In the genomic region with DNA sequence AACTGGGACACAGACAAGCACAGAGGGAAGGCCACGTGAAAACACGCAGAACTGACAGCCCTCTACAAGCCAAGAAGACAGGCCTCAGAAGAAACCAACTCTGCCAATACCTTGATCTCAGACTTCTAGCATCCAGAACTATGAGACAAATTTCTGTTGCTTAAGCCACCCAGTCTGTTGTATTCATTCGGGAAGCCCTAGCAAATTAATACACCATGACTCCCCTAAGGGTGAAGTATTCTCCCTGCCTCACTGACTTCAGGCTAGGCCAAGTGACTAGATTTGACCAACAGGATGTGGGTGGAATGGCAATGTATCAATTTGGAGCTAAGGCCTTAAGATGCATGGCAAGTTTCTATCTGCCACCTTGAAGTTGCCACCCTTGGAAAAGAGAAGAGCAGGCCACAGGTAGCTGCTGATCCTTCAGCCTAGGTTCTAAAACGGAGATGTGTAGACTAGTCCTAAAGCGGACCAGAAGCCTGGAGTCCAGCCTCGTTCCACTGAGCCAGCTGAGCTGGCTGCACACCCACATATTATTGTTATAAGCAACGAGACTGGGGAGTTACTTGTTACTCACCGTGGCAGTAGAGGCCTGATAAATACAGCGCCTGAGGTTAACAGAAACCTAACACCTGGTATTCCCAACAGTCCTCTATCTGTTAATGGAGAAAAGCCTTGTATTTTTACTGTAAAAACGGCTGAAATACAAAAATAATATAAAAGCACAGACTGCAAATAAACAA, we compare ENCODE assay signal across 8 cellular contexts. TPM values are rescaled to one million over a fixed set of nuclear protein-coding genes. Genes with fewer than 3 reads are reported as not detected.
DNase-seq lines count a peak whose midpoint lies in the region; ATAC-seq, FAIRE-seq and TF ChIP-seq lines count a peak whose summit lies in the region.

No MANE protein-coding gene starts in this region.

- H2AK5ac ChIP-seq in neuronal stem cell (ENCODE audit: low read depth, low read length), result no peak overlapping the region

- H3K4ac ChIP-seq in neuronal stem cell (ENCODE audit: low read length), result no peak overlapping the region

- peaks cover 3% of the 10 kb centered on the region for H3K9me3 Mint-ChIP-seq in CD8-positive, alpha-beta T cell

- no peaks in the 10 kb centered on the region for H3K79me1 ChIP-seq in neuronal stem cell (ENCODE audit: low read depth, low read length)

- no peak overlapping the region for H4K91ac ChIP-seq in neuronal stem cell (ENCODE audit: low read depth, low read length, poor library complexity)

- intact Hi-C loops in endothelial cell of umbilical vein (cut with micrococcal nuclease), result no loop called here
- intact Hi-C loops in CD8-positive, alpha-beta T cell (cut with DNase I, micrococcal nuclease), result no loop called here

- ATAC-seq in CD8-positive, alpha-beta T cell, result no peak

- no peaks in the 10 kb centered on the region for H3K9me3 ChIP-seq in MM.1S (replicated peaks; ENCODE audit: insufficient read depth, low read length)
- no peaks in the 10 kb centered on the region for H3K9me3 ChIP-seq in endothelial cell of umbilical vein (replicated peaks; ENCODE audit: control insufficient read depth, insufficient read depth, low read length)
- H3K9me3 ChIP-seq in osteoblast (ENCODE audit: low read depth, low read length), result no peaks in the 10 kb centered on the region
- H3K9me3 ChIP-seq in neuronal stem cell (replicated peaks in 1 of 2; ENCODE audit: control insufficient read depth in 2 of 2, insufficient read depth in 1 of 2, low read depth in 1 of 2, low read length in 2 of 2), result peaks cover 0 to 3% of the 10 kb centered on the region in 2 donors
- no peaks in the 10 kb centered on the region for H3K9me3 ChIP-seq in CD8-positive, alpha-beta T cell (ENCODE audit: low read length)

- H3K4me1 ChIP-seq in ACC112 (ENCODE audit: control insufficient read depth, insufficient read depth, low read length, unreplicated experiment), result peaks cover 71% of the 10 kb centered on the region
- H3K4me1 ChIP-seq in MM.1S (ENCODE audit: low read length), result peaks cover 46% of the 10 kb centered on the region
- peaks cover 33% of the 10 kb centered on the region for H3K4me1 ChIP-seq in endothelial cell of umbilical vein (ENCODE audit: control insufficient read depth, extremely low read depth, insufficient read depth, low read length)
- peaks cover 78% of the 10 kb centered on the region for H3K4me1 ChIP-seq in osteoblast (ENCODE audit: insufficient read depth, low read length)
- peaks cover 7 to 11% of the 10 kb centered on the region in 2 donors for H3K4me1 ChIP-seq in neuronal stem cell (ENCODE audit: control insufficient read depth in 2 of 2, insufficient read depth in 1 of 2, low read depth in 1 of 2, low read length in 2 of 2)
- peaks cover 37% of the 10 kb centered on the region for H3K4me1 ChIP-seq in CD8-positive, alpha-beta T cell (ENCODE audit: insufficient read depth, low read length)

- H2BK15ac ChIP-seq in neuronal stem cell (ENCODE audit: low read length), result no peak overlapping the region

- no CpG with 5 or more reads among the region's 10 CpGs for WGBS in neuronal stem cell (ENCODE audit: extremely low coverage in 2 of 2, insufficient read length in 2 of 2, insufficient replicate concordance in 1 of 2), 2 donors

- H3K27ac Mint-ChIP-seq in CD8-positive, alpha-beta T cell, result no peak overlapping the region

- H3K18ac ChIP-seq in neuronal stem cell (ENCODE audit: low read length), result no peak overlapping the region

- TF ChIP-seq POLR2A in endothelial cell of umbilical vein (IDR thresholded peaks at IDR 0.05; ENCODE audit: low read depth, low read length), result no peak

- peaks cover 41% of the 10 kb centered on the region for H3K36me3 Mint-ChIP-seq in CD8-positive, alpha-beta T cell

- H3K4me2 ChIP-seq in MM.1S (ENCODE audit: low read depth, low read length) (peak overlapping the region; percentile 88), endothelial cell of umbilical vein (ENCODE audit: insufficient read depth, low read length) (peak overlapping the region; percentile 66), osteoblast (ENCODE audit: insufficient read depth, low read length) (peak overlapping the region; percentile 79), neuronal stem cell (ENCODE audit: insufficient read depth, low read length, poor library complexity, severe bottlenecking) (no peak overlapping the region)

- no peak overlapping the region for H2BK5ac ChIP-seq in neuronal stem cell (ENCODE audit: low read length)

- peak overlapping the region; percentile 69 for H3K9ac ChIP-seq in MM.1S (ENCODE audit: low read length)
- H3K9ac ChIP-seq in endothelial cell of umbilical vein (replicated peaks; ENCODE audit: extremely low read depth, insufficient read depth, low read length), result peak overlapping the region; percentile 56
- H3K9ac ChIP-seq in neuronal stem cell (ENCODE audit: low read depth, low read length, poor library complexity), result no peak overlapping the region

- H3F3A ChIP-seq in MM.1S (ENCODE audit: insufficient read depth, low read length), result peaks cover 53% of the 10 kb centered on the region

- H3K9me2 ChIP-seq in MM.1S (replicated peaks; ENCODE audit: insufficient read depth, low read length), result no peaks in the 10 kb centered on the region

- H4K8ac ChIP-seq in neuronal stem cell (ENCODE audit: low read depth, low read length), result no peak overlapping the region

- BruUV-seq in endothelial cell of umbilical vein (replicated peaks; lab: Mats Ljungman, UMichigan), result no TSS peak

- H3K14ac ChIP-seq in neuronal stem cell (ENCODE audit: low read length), result no peak overlapping the region

- no peaks in the 10 kb centered on the region for H3K27me3 Mint-ChIP-seq in CD8-positive, alpha-beta T cell (ENCODE audit: low read depth)

- peaks cover 50% of the 10 kb centered on the region for H3K4me1 Mint-ChIP-seq in CD8-positive, alpha-beta T cell (ENCODE audit: low read depth)

- H3K79me2 ChIP-seq in ACC112 (ENCODE audit: control insufficient read depth, insufficient read depth, low read length, unreplicated experiment) (peaks cover 85% of the 10 kb centered on the region), MM.1S (ENCODE audit: low read length) (peaks cover 75% of the 10 kb centered on the region), endothelial cell of umbilical vein (ENCODE audit: control insufficient read depth, insufficient read depth, low read length) (peaks cover 26% of the 10 kb centered on the region), osteoblast (ENCODE audit: insufficient read depth, low read length) (peaks cover 69% of the 10 kb centered on the region)

- POLR2A ChIA-PET in endothelial cell of umbilical vein (lab: Charles Lee), result no interaction called here
- POLR2A ChIA-PET in CD8-positive, alpha-beta T cell (lab: Charles Lee), result no interaction called here

- H3K9me1 ChIP-seq in endothelial cell of umbilical vein (replicated peaks; ENCODE audit: control insufficient read depth, extremely low read depth, insufficient read depth, low read length), result no peaks in the 10 kb centered on the region

- dilution Hi-C loops in endothelial cell of umbilical vein (cut with MboI; ENCODE audit: extremely low pct_ligation_motif_present, low sequenced_read_pairs), result no loop called here

- H2BK12ac ChIP-seq in neuronal stem cell (ENCODE audit: low read length), result no peak overlapping the region

- no peaks in the 10 kb centered on the region for H3K27me3 ChIP-seq in ACC112 (ENCODE audit: insufficient read depth, low read length)
- H3K27me3 ChIP-seq in MM.1S (replicated peaks; ENCODE audit: insufficient read depth, low read length), result no peaks in the 10 kb centered on the region
- H3K27me3 ChIP-seq in endothelial cell of umbilical vein (ENCODE audit: control insufficient read depth in 2 of 2, insufficient read depth in 2 of 2, low read length in 2 of 2), result no peaks in the 10 kb centered on the region
- no peaks in the 10 kb centered on the region for H3K27me3 ChIP-seq in osteoblast (ENCODE audit: insufficient read depth, low read length)
- H3K27me3 ChIP-seq in neuronal stem cell (ENCODE audit: control insufficient read depth in 3 of 3, insufficient read depth in 3 of 3, low read depth in 1 of 3, low read length in 3 of 3), result no peaks in the 10 kb centered on the region
- no peaks in the 10 kb centered on the region for H3K27me3 ChIP-seq in CD8-positive, alpha-beta T cell (ENCODE audit: insufficient read depth, low read length)

- H3K27ac ChIP-seq in ACC112 (ENCODE audit: low read depth, low read length), result peak overlapping the region; percentile 83
- H3K27ac ChIP-seq in MM.1S (ENCODE audit: low read length), result peak overlapping the region; percentile 96
- H3K27ac ChIP-seq in endothelial cell of umbilical vein (ENCODE audit: insufficient read depth, low read depth, low read length), result peak overlapping the region; percentile 71
- peak overlapping the region; percentile 88 for H3K27ac ChIP-seq in osteoblast (ENCODE audit: low read depth, low read length)
- H3K27ac ChIP-seq in neuronal stem cell (replicated peaks; ENCODE audit: low read length), result no peak overlapping the region
- H3K27ac ChIP-seq in CD8-positive, alpha-beta T cell (ENCODE audit: low read depth, low read length), result no peak overlapping the region

- DNase-seq in MM.1S (no peak), endothelial cell of umbilical vein (ENCODE audit: low read depth, low spot score) (no peak), osteoblast (ENCODE audit: insufficient read length, low spot score, missing footprints) (no peak), neuronal stem cell (ENCODE audit: low spot score) (no peak), NCI-H2029 (lab: John Stamatoyannopoulos, UW) (no peak)
- DNase-seq in effector CD4-positive, alpha-beta T cell, result no peak
- DNase-seq in CD8-positive, alpha-beta T cell, result no peak

- H2AFZ ChIP-seq in ACC112 (ENCODE audit: low read length, unreplicated experiment) (no peak overlapping the region), MM.1S (ENCODE audit: low read length) (no peak overlapping the region), endothelial cell of umbilical vein (ENCODE audit: low read depth, low read length) (no peak overlapping the region), osteoblast (ENCODE audit: low read length) (no peak overlapping the region), neuronal stem cell (ENCODE audit: low read length) (no peak overlapping the region)

- no peaks in the 10 kb centered on the region for H4K20me1 ChIP-seq in MM.1S (ENCODE audit: insufficient read depth, low read length)
- no peaks in the 10 kb centered on the region for H4K20me1 ChIP-seq in endothelial cell of umbilical vein (replicated peaks; ENCODE audit: control insufficient read depth, extremely low read depth, insufficient read depth, low read length)
- H4K20me1 ChIP-seq in osteoblast (ENCODE audit: insufficient read depth, low read length), result peaks cover 3% of the 10 kb centered on the region

- TF ChIP-seq CTCF in MM.1S (IDR thresholded peaks at IDR 0.05; ENCODE audit: low read length), result no peak
- TF ChIP-seq CTCF in endothelial cell of umbilical vein (IDR thresholded peaks at IDR 0.05; ENCODE audit: extremely low read depth in 1 of 2, insufficient read depth in 1 of 2, low read depth in 1 of 2, low read length in 2 of 2), result no peak
- no peak for TF ChIP-seq CTCF in osteoblast (IDR thresholded peaks at IDR 0.05; ENCODE audit: extremely low read depth, low read depth, low read length)
- no peak for TF ChIP-seq CTCF in CD8-positive, alpha-beta T cell (IDR thresholded peaks at IDR 0.05)

- no peak for FAIRE-seq in endothelial cell of umbilical vein (lab: Jason Lieb, UNC)

- no peak overlapping the region for H3K4me3 Mint-ChIP-seq in CD8-positive, alpha-beta T cell

- H3K4me3 ChIP-seq in ACC112 (ENCODE audit: low read depth, low read length), result 0 out of 2 replicates have a peak overlapping the region, but pooled peaks have one; percentile 5
- peak overlapping the region; percentile 16; the same call in 1 of the 2 replicates for H3K4me3 ChIP-seq in MM.1S (ENCODE audit: low read length)
- H3K4me3 ChIP-seq in endothelial cell of umbilical vein (replicated peaks in 1 of 3; ENCODE audit: insufficient read depth in 1 of 3, low read depth in 1 of 3, low read length in 3 of 3), result no peak overlapping the region
- H3K4me3 ChIP-seq in osteoblast (ENCODE audit: insufficient read depth, low read length), result no peak overlapping the region
- no peak overlapping the region for H3K4me3 ChIP-seq in neuronal stem cell (ENCODE audit: low read length in 2 of 2)
- no peak overlapping the region for H3K4me3 ChIP-seq in CD8-positive, alpha-beta T cell (ENCODE audit: low read depth, low read length)

- H3K23ac ChIP-seq in neuronal stem cell (ENCODE audit: low read depth, low read length, poor library complexity), result no peak overlapping the region

- CTCF ChIA-PET in endothelial cell of umbilical vein (lab: Charles Lee), result interaction anchor here (1.1 to 4.3 kb wide), 3 partner anchors 13 to 41 kb away, joined by 3 to 42 read pairs (median 4); no protein-coding TSS in a partner anchor
- CTCF ChIA-PET in CD8-positive, alpha-beta T cell (lab: Charles Lee), result interaction anchor here (0.8 kb wide), 1 partner anchor 18 kb away, joined by 3 read pairs; no protein-coding TSS in a partner anchor

- H3K36me3 ChIP-seq in ACC112 (ENCODE audit: insufficient read depth, low read length), result peaks cover 23% of the 10 kb centered on the region
- 0 out of 2 replicates have a peak, but pooled peaks cover 13% of the 10 kb centered on the region for H3K36me3 ChIP-seq in MM.1S (replicated peaks; ENCODE audit: insufficient read depth, low read length)
- peaks cover 3 to 15% of the 10 kb centered on the region in 2 experiments for H3K36me3 ChIP-seq in endothelial cell of umbilical vein (ENCODE audit: control insufficient read depth in 2 of 2, extremely low read depth in 1 of 2, insufficient read depth in 2 of 2, low read length in 2 of 2)
- H3K36me3 ChIP-seq in osteoblast (ENCODE audit: insufficient read depth, low read length), result peaks cover 16% of the 10 kb centered on the region
- H3K36me3 ChIP-seq in neuronal stem cell (replicated peaks in 1 of 2; ENCODE audit: control insufficient read depth in 2 of 2, insufficient read depth in 2 of 2, low read length in 2 of 2), result peaks cover 7 to 42% of the 10 kb centered on the region in 2 donors
- no peaks in the 10 kb centered on the region for H3K36me3 ChIP-seq in CD8-positive, alpha-beta T cell (ENCODE audit: insufficient read depth, low read length)

- no peak overlapping the region for H2BK120ac ChIP-seq in neuronal stem cell (ENCODE audit: low read depth, low read length)

RNA-seq across cellular contexts. Expression of a gene that starts 16.5 kb away (rescaled TPM):
- total RNA-seq in endothelial cell of umbilical vein (116 and 122 TPM in 2 replicates), osteoblast (200 and 216 TPM in 2 replicates)
- 63.2 and 75.2 TPM in 2 replicates for polyA plus RNA-seq in endothelial cell of umbilical vein
- polyA plus RNA-seq in endothelial cell of umbilical vein (2011; cell fraction: cytosol; rRNA removed), result 62.2 and 64.5 TPM in 2 replicates
- 61.7 and 70.8 TPM in 2 replicates for polyA plus RNA-seq in endothelial cell of umbilical vein (2011; cell fraction: nucleus; rRNA removed)
- 129 and 153 TPM in 2 replicates for polyA plus RNA-seq in endothelial cell of umbilical vein (2012)
- polyA minus RNA-seq in endothelial cell of umbilical vein, result 218 and 228 TPM in 2 replicates
- polyA minus RNA-seq in endothelial cell of umbilical vein (2011; cell fraction: cytosol; rRNA and poly(A)+ RNA removed), result 26.6 TPM
- 62.6 and 93.7 TPM in 2 replicates for polyA minus RNA-seq in endothelial cell of umbilical vein (2011; cell fraction: nucleus; rRNA and poly(A)+ RNA removed)
- 54.0 TPM for polyA plus RNA-seq in neuronal stem cell (2013, experiment 1 of 2)
- polyA plus RNA-seq in neuronal stem cell (2013, experiment 2 of 2), result 54.0 TPM
- 10 to 100 TPM; 33.3 to 34.4 TPM for total RNA-seq in CD8-positive, alpha-beta T cell

RNA-seq across cellular contexts. Expression of a gene that starts 49.0 kb away (rescaled TPM):
- total RNA-seq in endothelial cell of umbilical vein, result 45.7 and 49.9 TPM in 2 replicates
- 15.4 and 25.7 TPM in 2 replicates for polyA plus RNA-seq in endothelial cell of umbilical vein
- 28.7 and 30.3 TPM in 2 replicates for polyA plus RNA-seq in endothelial cell of umbilical vein (2011; cell fraction: cytosol; rRNA removed)
- polyA plus RNA-seq in endothelial cell of umbilical vein (2011; cell fraction: nucleus; rRNA removed), result 36.4 and 52.6 TPM in 2 replicates
- polyA plus RNA-seq in endothelial cell of umbilical vein (2012), result 21.4 and 32.6 TPM in 2 replicates
- polyA minus RNA-seq in endothelial cell of umbilical vein, result 52.7 and 75.3 TPM in 2 replicates
- polyA minus RNA-seq in endothelial cell of umbilical vein (2011; cell fraction: cytosol; rRNA and poly(A)+ RNA removed), result 19.3 TPM
- polyA minus RNA-seq in endothelial cell of umbilical vein (2011; cell fraction: nucleus; rRNA and poly(A)+ RNA removed), result 34.6 and 56.3 TPM in 2 replicates
- 51.9 and 52.8 TPM in 2 replicates for total RNA-seq in osteoblast
- 49.9 TPM for polyA plus RNA-seq in neuronal stem cell (2013, experiment 1 of 2)
- 48.7 TPM for polyA plus RNA-seq in neuronal stem cell (2013, experiment 2 of 2)
- total RNA-seq in CD8-positive, alpha-beta T cell, result 100 to 1,000 TPM in 1 of 2 experiments, 10 to 100 TPM in 1; 95.7 to 103 TPM

RNA-seq across cellular contexts. Expression of a gene that starts 54.3 kb away (rescaled TPM):
- 0.11 TPM in 1 of 2 replicates, not detected in the other for total RNA-seq in endothelial cell of umbilical vein
- polyA plus RNA-seq in endothelial cell of umbilical vein, result not detected in 2 replicates
- not detected in 2 replicates for polyA plus RNA-seq in endothelial cell of umbilical vein (2011; cell fraction: cytosol; rRNA removed)
- polyA plus RNA-seq in endothelial cell of umbilical vein (2011; cell fraction: nucleus; rRNA removed), result 0.11 and 0.32 TPM in 2 replicates
- not detected in 2 replicates for polyA plus RNA-seq in endothelial cell of umbilical vein (2012)
- polyA minus RNA-seq in endothelial cell of umbilical vein, result not detected in 2 replicates
- polyA minus RNA-seq in endothelial cell of umbilical vein (2011; cell fraction: cytosol; rRNA and poly(A)+ RNA removed), result not detected
- 1.2 TPM in 1 of 2 replicates, not detected in the other for polyA minus RNA-seq in endothelial cell of umbilical vein (2011; cell fraction: nucleus; rRNA and poly(A)+ RNA removed)
- under 0.01 and 0.36 TPM in 2 replicates for total RNA-seq in osteoblast
- 7.5 TPM for polyA plus RNA-seq in neuronal stem cell (2013, experiment 1 of 2)
- 5.0 TPM for polyA plus RNA-seq in neuronal stem cell (2013, experiment 2 of 2)
- total RNA-seq in CD8-positive, alpha-beta T cell, result under 1 TPM; 0.19 to 0.44 TPM

Comparison
In these comparisons a context has a peak if more than half of its experiments do, and no peak if none do; other contexts are left out.
1. H3K27ac ChIP-seq: peak in ACC112 (single experiment), MM.1S (single experiment), endothelial cell of umbilical vein (single experiment) and osteoblast (single experiment); none in neuronal stem cell (single experiment) and CD8-positive, alpha-beta T cell (single experiment).
2. H3K4me3 ChIP-seq: peak in ACC112 (single experiment) and MM.1S (single experiment); none in endothelial cell of umbilical vein (0 of 3), osteoblast (single experiment), neuronal stem cell (0 of 2) and CD8-positive, alpha-beta T cell (single experiment).